8 cellular contexts compared by ENCODE assay signal in genomic region chr2:216696751-216697560, GRCh38. TPM values are rescaled to one million over a fixed set of nuclear protein-coding genes. Genes with fewer than 3 reads are reported as not detected.
DNase-seq lines count a peak whose midpoint lies in the region; ATAC-seq and TF ChIP-seq lines count a peak whose summit lies in the region.

No MANE protein-coding gene starts in this region.

- H3K27me3 ChIP-seq in HAP-1 (ENCODE audit: low read depth): no peaks in the 10 kb centered on the region
- peaks cover 17% of the 10 kb centered on the region for H3K27me3 ChIP-seq in RWPE2 (ENCODE audit: insufficient read depth, poor library complexity, severe bottlenecking)
- peaks cover 12% of the 10 kb centered on the region for H3K27me3 ChIP-seq in suprapubic skin
- peaks cover 28% of the 10 kb centered on the region for H3K27me3 ChIP-seq in CD8-positive, alpha-beta memory T cell (ENCODE audit: insufficient read depth, low read length, poor library complexity, severe bottlenecking)

- no peak for TF ChIP-seq EP300 in suprapubic skin (IDR thresholded peaks at IDR 0.05)

- peaks cover 10 to 53% of the 10 kb centered on the region in 2 donors for H3K27me3 Mint-ChIP-seq in natural killer cell (ENCODE audit: low read depth in 2 of 2)
- peaks cover 28 to 39% of the 10 kb centered on the region in 2 donors for H3K27me3 Mint-ChIP-seq in CD8-positive, alpha-beta memory T cell
- H3K27me3 Mint-ChIP-seq in activated naive CD4-positive, alpha-beta T cell treated with anti-CD3 and anti-CD28 coated beads for 36 hours (ENCODE audit: low read depth): peaks cover 49% of the 10 kb centered on the region

- H3K9me3 ChIP-seq in HAP-1 (no peaks in the 10 kb centered on the region), RWPE2 (ENCODE audit: severe bottlenecking) (no peaks in the 10 kb centered on the region), suprapubic skin (no peaks in the 10 kb centered on the region)
- H3K9me3 ChIP-seq in CD8-positive, alpha-beta memory T cell (ENCODE audit: low read length): no peaks in the 10 kb centered on the region

- peaks cover 15 to 26% of the 10 kb centered on the region in 2 donors for H3K4me1 Mint-ChIP-seq in natural killer cell
- H3K4me1 Mint-ChIP-seq in CD8-positive, alpha-beta memory T cell: peaks cover 17 to 31% (median 18%) of the 10 kb centered on the region in 3 donors
- H3K4me1 Mint-ChIP-seq in activated naive CD4-positive, alpha-beta T cell treated with anti-CD3 and anti-CD28 coated beads for 36 hours (ENCODE audit: low read depth): peaks cover 20% of the 10 kb centered on the region

- H3K36me3 Mint-ChIP-seq in natural killer cell: no peaks in the 10 kb centered on the region
- no peaks in the 10 kb centered on the region for H3K36me3 Mint-ChIP-seq in CD8-positive, alpha-beta memory T cell
- H3K36me3 Mint-ChIP-seq in activated naive CD4-positive, alpha-beta T cell treated with anti-CD3 and anti-CD28 coated beads for 36 hours (ENCODE audit: low read depth): no peaks in the 10 kb centered on the region

- H3K4me1 ChIP-seq in HAP-1 (peaks cover 50% of the 10 kb centered on the region), RWPE2 (ENCODE audit: insufficient read depth, poor library complexity, severe bottlenecking) (peaks cover 19% of the 10 kb centered on the region), suprapubic skin (peaks cover 65% of the 10 kb centered on the region)
- H3K4me1 ChIP-seq in CD8-positive, alpha-beta memory T cell (ENCODE audit: insufficient read depth, low read length): peaks cover 20% of the 10 kb centered on the region

- H3K4me3 Mint-ChIP-seq in natural killer cell: no peak overlapping the region
- H3K4me3 Mint-ChIP-seq in CD8-positive, alpha-beta memory T cell: no peak overlapping the region
- no peak overlapping the region for H3K4me3 Mint-ChIP-seq in activated naive CD4-positive, alpha-beta T cell treated with anti-CD3 and anti-CD28 coated beads for 36 hours

- POLR2A ChIA-PET in CD8-positive, alpha-beta memory T cell (lab: Charles Lee): no interaction called here

- no peak for TF ChIP-seq POLR2A in suprapubic skin (IDR thresholded peaks at IDR 0.05)

- no peak for ATAC-seq in RWPE2 (ENCODE audit: low read depth)
- ATAC-seq in natural killer cell: no peak

- H3K27ac Mint-ChIP-seq in natural killer cell: no peak overlapping the region
- no peak overlapping the region for H3K27ac Mint-ChIP-seq in CD8-positive, alpha-beta memory T cell
- H3K27ac Mint-ChIP-seq in activated naive CD4-positive, alpha-beta T cell treated with anti-CD3 and anti-CD28 coated beads for 36 hours: no peak overlapping the region

- intact Hi-C loops in natural killer cell (cut with micrococcal nuclease): loop anchor here (5.0 kb wide), 1 partner anchor 815 kb away; no protein-coding TSS in a partner anchor
- intact Hi-C loops in activated naive CD4-positive, alpha-beta T cell treated with anti-CD3 and anti-CD28 coated beads for 36 hours (cut with micrococcal nuclease): loop anchor here (5.0 kb wide), 1 partner anchor 1060 kb away; no protein-coding TSS in a partner anchor

- in situ Hi-C loops in ACHN (cut with HindIII; ENCODE audit: low pct_ligation_motif_present, low pct_unique_long_range_greater_than_20kb, low sequenced_read_pairs) (no loop called here), HAP-1 (cut with MboI; ENCODE audit: low sequenced_read_pairs) (no loop called here)

- 24% methylated on average over 7 of the region's 7 CpGs for WGBS in suprapubic skin

- TF ChIP-seq CTCF in RWPE2 (IDR thresholded peaks at IDR 0.05; ENCODE audit: poor library complexity, severe bottlenecking) (peak; percentile 80), fibroblast of villous mesenchyme (IDR thresholded peaks at IDR 0.05; ENCODE audit: insufficient read depth, low read depth, low read length) (peak; percentile 69), suprapubic skin (IDR thresholded peaks at IDR 0.05) (peak; percentile 42 to 52), natural killer cell (IDR thresholded peaks at IDR 0.05) (no peak)

- no peaks in the 10 kb centered on the region for H3K9me3 Mint-ChIP-seq in natural killer cell
- H3K9me3 Mint-ChIP-seq in CD8-positive, alpha-beta memory T cell: no peaks in the 10 kb centered on the region
- no peaks in the 10 kb centered on the region for H3K9me3 Mint-ChIP-seq in activated naive CD4-positive, alpha-beta T cell treated with anti-CD3 and anti-CD28 coated beads for 36 hours

- H3K36me3 ChIP-seq in HAP-1 (replicated peaks) (no peaks in the 10 kb centered on the region), RWPE2 (ENCODE audit: low read depth) (no peaks in the 10 kb centered on the region), suprapubic skin (no peaks in the 10 kb centered on the region)
- no peaks in the 10 kb centered on the region for H3K36me3 ChIP-seq in CD8-positive, alpha-beta memory T cell (ENCODE audit: insufficient read depth, low read length)

- peak; percentile 63 for DNase-seq in ACHN
- peak; percentile 34 to 62 for DNase-seq in HAP-1 (ENCODE audit: low spot score in 2 of 2)
- no peak for DNase-seq in RWPE2 (ENCODE audit: low spot score)
- peak; percentile 54 for DNase-seq in fibroblast of villous mesenchyme (ENCODE audit: low read depth)
- no peak for DNase-seq in suprapubic skin (ENCODE audit: low spot score in 2 of 2)
- DNase-seq in natural killer cell: no peak
- DNase-seq in CD8-positive, alpha-beta memory T cell: no peak
- DNase-seq in activated naive CD4-positive, alpha-beta T cell treated with anti-CD3 and anti-CD28 coated beads for 36 hours: no peak

- H3K27ac ChIP-seq in RWPE2 (ENCODE audit: poor library complexity, severe bottlenecking) (no peak overlapping the region), suprapubic skin (no peak overlapping the region)
- H3K27ac ChIP-seq in CD8-positive, alpha-beta memory T cell (ENCODE audit: low read depth, low read length): no peak overlapping the region

- H3K4me3 ChIP-seq in HAP-1 (no peak overlapping the region), RWPE2 (ENCODE audit: severe bottlenecking) (no peak overlapping the region), fibroblast of villous mesenchyme (ENCODE audit: low read depth, low read length) (no peak overlapping the region), suprapubic skin (no peak overlapping the region)
- no peak overlapping the region for H3K4me3 ChIP-seq in CD8-positive, alpha-beta memory T cell (ENCODE audit: low read length)

- CTCF ChIA-PET in CD8-positive, alpha-beta memory T cell (lab: Charles Lee): no interaction called here
- CTCF ChIA-PET in activated naive CD4-positive, alpha-beta T cell treated with anti-CD3 and anti-CD28 coated beads for 36 hours (lab: Charles Lee): interaction anchor here (1.3 to 2.3 kb wide), 2 partner anchors 814 to 1018 kb away, joined by 4 to 8 read pairs; no protein-coding TSS in a partner anchor

RNA-seq across cellular contexts. Expression of gene IGFBP5, which starts 1.6 kb away (rescaled TPM):
- total RNA-seq in fibroblast of villous mesenchyme: 644 and 754 TPM in 2 replicates
- total RNA-seq in suprapubic skin: 100 to 1,000 TPM in 3 of 4 donors, 10 to 100 TPM in 1; 79.1 to 424 (median 163) TPM
- not detected for total RNA-seq in natural killer cell
- not detected for total RNA-seq in CD8-positive, alpha-beta memory T cell
- polyA plus RNA-seq in CD8-positive, alpha-beta memory T cell: not detected
- not detected for total RNA-seq in activated naive CD4-positive, alpha-beta T cell treated with anti-CD3 and anti-CD28 coated beads for 36 hours

Comparison
In these comparisons a context has a peak if more than half of its experiments do, and no peak if none do; other contexts are left out.
1. DNase-seq: peak in ACHN (single experiment), HAP-1 (2 of 2) and fibroblast of villous mesenchyme (single experiment); none in RWPE2 (single experiment), suprapubic skin (0 of 2), natural killer cell (single experiment), CD8-positive, alpha-beta memory T cell (0 of 5) and activated naive CD4-positive, alpha-beta T cell treated with anti-CD3 and anti-CD28 coated beads for 36 hours (single experiment).
2. RNA of gene IGFBP5, which starts 1.6 kb away (total RNA-seq): 644 to 754 TPM in fibroblast of villous mesenchyme and 79.1 to 424 TPM in suprapubic skin; not detected in natural killer cell, not detected in CD8-positive, alpha-beta memory T cell and not detected in activated naive CD4-positive, alpha-beta T cell treated with anti-CD3 and anti-CD28 coated beads for 36 hours; every median in the first group is over 10 times any median in the second.